9 cellular contexts compared by ENCODE assay signal in genomic region chr4:184616633-184617471, GRCh38. TPM values are rescaled to one million over a fixed set of nuclear protein-coding genes. Genes with fewer than 3 reads are reported as not detected.
A peak's percentile ranks its signal among the peaks of the same experiment; 100 is the strongest.
DNase-seq lines count a peak whose midpoint lies in the region; ATAC-seq and TF ChIP-seq lines count a peak whose summit lies in the region.
"Had no signal": no experiment of that assay in that cellular context is flagged by ENCODE, and none has a peak within 500 bp of the region (broad histone marks: within the 10 kb centered on the region; RNA-seq: fewer than 3 reads in every experiment).

No MANE protein-coding gene starts in this region.

- peak overlapping the region; percentile 52 for H3K4me3 Mint-ChIP-seq in GM23338

- H3F3A ChIP-seq in GM23338 (replicated peaks; ENCODE audit: low read depth) = no peaks in the 10 kb centered on the region

- no peak overlapping the region for H2BK120ac ChIP-seq in trophoblast cell (ENCODE audit: insufficient read depth, low read length, poor library complexity)

- H3K18ac ChIP-seq in trophoblast cell (ENCODE audit: low read length) = no peak overlapping the region

- peaks cover 20% of the 10 kb centered on the region for H3K4me1 Mint-ChIP-seq in GM23338

- peaks cover 6% of the 10 kb centered on the region for H3K27me3 Mint-ChIP-seq in GM23338 (ENCODE audit: insufficient read depth, low read depth, poor library complexity)

- no peak overlapping the region for H4K91ac ChIP-seq in trophoblast cell (ENCODE audit: low read depth, low read length)

- H3K4me2 ChIP-seq in GM23338 (peak overlapping the region; percentile 67), trophoblast cell (ENCODE audit: low read length) (no peak overlapping the region), osteoblast (ENCODE audit: insufficient read depth, low read length) (no peak overlapping the region)

- H3K14ac ChIP-seq in trophoblast cell (ENCODE audit: low read length) = no peak overlapping the region

- H3K9me3 Mint-ChIP-seq in GM23338 = peaks cover 70% of the 10 kb centered on the region

- H3K4me1 ChIP-seq in GM23338 (ENCODE audit: insufficient read depth) (peaks cover 19% of the 10 kb centered on the region), trophoblast cell (ENCODE audit: control insufficient read depth in 1 of 2, insufficient read depth in 2 of 2, low read length in 2 of 2) (no peaks in the 10 kb centered on the region), testis (no peaks in the 10 kb centered on the region), osteoblast (ENCODE audit: insufficient read depth, low read length) (no peaks in the 10 kb centered on the region)

- no peak overlapping the region for H2BK12ac ChIP-seq in trophoblast cell (ENCODE audit: low read length)

- no peak overlapping the region for H2AFZ ChIP-seq in GM23338
- no peak overlapping the region for H2AFZ ChIP-seq in trophoblast cell (ENCODE audit: insufficient read depth, low read length, poor library complexity)
- no peak overlapping the region for H2AFZ ChIP-seq in osteoblast (ENCODE audit: low read length)

- H3K36me3 ChIP-seq in GM23338 (ENCODE audit: insufficient read depth) (peaks cover 12% of the 10 kb centered on the region; the same call in 1 of the 2 replicates), trophoblast cell (ENCODE audit: control insufficient read depth in 1 of 2, insufficient read depth in 2 of 2, low read length in 2 of 2) (no peaks in the 10 kb centered on the region), testis (ENCODE audit: low read depth, missing control alignments) (no peaks in the 10 kb centered on the region), osteoblast (ENCODE audit: insufficient read depth, low read length) (no peaks in the 10 kb centered on the region)

- WGBS in trophoblast cell (ENCODE audit: extremely low coverage, insufficient coverage, insufficient read length) = no CpG with 5 or more reads among the region's 11 CpGs
- WGBS in testis, 2 donors = 79 to 85% methylated on average over 11 of the region's 11 CpGs

- no peak overlapping the region for H4K8ac ChIP-seq in trophoblast cell (ENCODE audit: low read depth, low read length)

- no peaks in the 10 kb centered on the region for H3K79me2 ChIP-seq in GM23338 (replicated peaks; ENCODE audit: insufficient read depth)
- H3K79me2 ChIP-seq in trophoblast cell (ENCODE audit: control insufficient read depth, insufficient read depth, low read length, poor library complexity) = no peaks in the 10 kb centered on the region
- H3K79me2 ChIP-seq in osteoblast (ENCODE audit: insufficient read depth, low read length) = no peaks in the 10 kb centered on the region

- DNase-seq in GM23338 (ENCODE audit: low spot score) (peak; percentile 54), trophoblast cell (no peak), testis (no peak), osteoblast (ENCODE audit: insufficient read length, low spot score, missing footprints) (no peak), HT-29 (ENCODE audit: low spot score) (no peak)
- DNase-seq: activated CD4-positive, alpha-beta T cell treated with anti-CD3 and anti-CD28 coated beads, Interleukin-2, amount 50 U/mL, for 1 hour; GF-D8 had no signal

- no peak overlapping the region for H2AK5ac ChIP-seq in trophoblast cell (ENCODE audit: low read length)

- H3K27me3 ChIP-seq in GM23338 (ENCODE audit: insufficient read depth) (no peaks in the 10 kb centered on the region), trophoblast cell (ENCODE audit: insufficient read depth, low read length) (no peaks in the 10 kb centered on the region), testis (no peaks in the 10 kb centered on the region), osteoblast (ENCODE audit: insufficient read depth, low read length) (no peaks in the 10 kb centered on the region)

- H3K4me3 ChIP-seq in GM23338 (peak overlapping the region; percentile 31; the same call in 1 of the 2 replicates), trophoblast cell (ENCODE audit: low read depth, low read length) (peak overlapping the region; percentile 46), testis (no peak overlapping the region), osteoblast (ENCODE audit: insufficient read depth, low read length) (no peak overlapping the region)

- ATAC-seq in GM19035 (IDR thresholded peaks at IDR 0.05; ENCODE audit: unreplicated experiment) = peak; percentile 78
- peak; percentile 80 for ATAC-seq in GM23338
- peak; percentile 73 for ATAC-seq in HG03439 (IDR thresholded peaks at IDR 0.05; ENCODE audit: unreplicated experiment)

- peaks cover 7% of the 10 kb centered on the region; the same call in 1 of the 2 replicates for H3K9me2 ChIP-seq in GM23338 (ENCODE audit: insufficient read depth)

- intact Hi-C loops in testis (cut with DNase I; ENCODE audit: low total_unique reads) = no loop called here

- no peak overlapping the region for H3K9ac ChIP-seq in trophoblast cell (ENCODE audit: low read length)

- peaks cover 3% of the 10 kb centered on the region for H3K9me3 ChIP-seq in trophoblast cell (ENCODE audit: insufficient read depth, low read depth, low read length)
- H3K9me3 ChIP-seq in testis = no peaks in the 10 kb centered on the region
- H3K9me3 ChIP-seq in osteoblast (ENCODE audit: low read depth, low read length) = no peaks in the 10 kb centered on the region

- no peaks in the 10 kb centered on the region for H3K79me1 ChIP-seq in trophoblast cell (ENCODE audit: low read length)

- no peaks in the 10 kb centered on the region for H4K20me1 ChIP-seq in GM23338 (replicated peaks; ENCODE audit: insufficient read depth)
- no peaks in the 10 kb centered on the region for H4K20me1 ChIP-seq in osteoblast (ENCODE audit: insufficient read depth, low read length)

- H3K23ac ChIP-seq in trophoblast cell (ENCODE audit: low read length) = no peak overlapping the region

- H4K12ac ChIP-seq in trophoblast cell (ENCODE audit: low read depth, low read length) = no peak overlapping the region

- H3K4ac ChIP-seq in trophoblast cell (ENCODE audit: low read depth, low read length) = no peak overlapping the region

- peak overlapping the region; percentile 50 for H3K27ac Mint-ChIP-seq in GM23338

- H3K27ac ChIP-seq in GM23338 (ENCODE audit: low read depth) = peak overlapping the region; percentile 92
- H3K27ac ChIP-seq in trophoblast cell (ENCODE audit: low read depth, low read length) = no peak overlapping the region
- H3K27ac ChIP-seq in testis = no peak overlapping the region
- H3K27ac ChIP-seq in osteoblast (ENCODE audit: low read depth, low read length) = no peak overlapping the region

- H2BK5ac ChIP-seq in trophoblast cell (ENCODE audit: low read depth, low read length, poor library complexity) = no peak overlapping the region

- peaks cover 69% of the 10 kb centered on the region for H3K36me3 Mint-ChIP-seq in GM23338 (ENCODE audit: low read depth)

- TF ChIP-seq CTCF in GM23338 (conservative IDR thresholded peaks at IDR 0.05; ENCODE audit: low read depth in 2 of 2) = no peak
- TF ChIP-seq CTCF in testis (IDR thresholded peaks at IDR 0.05) = no peak
- TF ChIP-seq CTCF in osteoblast (IDR thresholded peaks at IDR 0.05; ENCODE audit: extremely low read depth, low read depth, low read length) = no peak

- no peak for TF ChIP-seq POLR2A in testis (IDR thresholded peaks at IDR 0.05)

TF ChIP-seq in GM23338, 12 proteins besides CTCF, POLR2A, EP300 and RAD21 (continues in another document):
- no peak for TF ChIP-seq NANOG (IDR thresholded peaks at IDR 0.05; ENCODE audit: borderline replicate concordance)

RNA-seq across cellular contexts. Expression of gene CASP3, which starts 32.4 kb away (rescaled TPM):
- total RNA-seq in GM23338 (2014; rRNA removed; shearing (Covaris generic)) = 84.4 and 115 TPM in 2 replicates
- polyA plus RNA-seq in GM23338 (2016; fragmentation: Nextera tagmentation; extraction: Ambion mirVana) (47.3 and 50.5 TPM in 2 replicates), testis (ENCODE audit: insufficient read depth, low read depth, low replicate concordance) (20.2 TPM)
- polyA plus RNA-seq in trophoblast cell (2013) = 17.1 and 17.5 TPM in 2 replicates
- total RNA-seq in testis (10 to 100 TPM; 12.0 to 12.3 TPM), osteoblast (56.0 and 59.4 TPM in 2 replicates)
- 5.8 and 7.9 TPM in 2 replicates for total RNA-seq in HT-29 (2014; rRNA removed; shearing (Covaris generic))

RNA-seq across cellular contexts. Expression of gene PRIMPOL, which starts 32.7 kb away (rescaled TPM):
- 3.5 and 10.1 TPM in 2 replicates for total RNA-seq in GM23338 (2014; rRNA removed; shearing (Covaris generic))
- polyA plus RNA-seq in GM23338 (2016; fragmentation: Nextera tagmentation; extraction: Ambion mirVana) (8.5 and 9.6 TPM in 2 replicates), testis (ENCODE audit: insufficient read depth, low read depth, low replicate concordance) (16.3 TPM)
- polyA plus RNA-seq in trophoblast cell (2013) = 6.9 and 7.4 TPM in 2 replicates
- total RNA-seq in testis (10 to 100 TPM; 17.6 to 18.8 TPM), osteoblast (15.6 and 16.6 TPM in 2 replicates)
- 1.9 and 5.0 TPM in 2 replicates for total RNA-seq in HT-29 (2014; rRNA removed; shearing (Covaris generic))

Comparison
In these comparisons a context has a peak if more than half of its experiments do, and no peak if none do; other contexts are left out.
1. H3K4me3 ChIP-seq: peak in GM23338 (single experiment) and trophoblast cell (single experiment); none in testis (0 of 2) and osteoblast (single experiment).
2. Peak in every context shown above with its lines, with median percentiles within 50 percentile points of each other: ATAC-seq.